8 cellular contexts compared by ENCODE assay signal in the genomic region with DNA sequence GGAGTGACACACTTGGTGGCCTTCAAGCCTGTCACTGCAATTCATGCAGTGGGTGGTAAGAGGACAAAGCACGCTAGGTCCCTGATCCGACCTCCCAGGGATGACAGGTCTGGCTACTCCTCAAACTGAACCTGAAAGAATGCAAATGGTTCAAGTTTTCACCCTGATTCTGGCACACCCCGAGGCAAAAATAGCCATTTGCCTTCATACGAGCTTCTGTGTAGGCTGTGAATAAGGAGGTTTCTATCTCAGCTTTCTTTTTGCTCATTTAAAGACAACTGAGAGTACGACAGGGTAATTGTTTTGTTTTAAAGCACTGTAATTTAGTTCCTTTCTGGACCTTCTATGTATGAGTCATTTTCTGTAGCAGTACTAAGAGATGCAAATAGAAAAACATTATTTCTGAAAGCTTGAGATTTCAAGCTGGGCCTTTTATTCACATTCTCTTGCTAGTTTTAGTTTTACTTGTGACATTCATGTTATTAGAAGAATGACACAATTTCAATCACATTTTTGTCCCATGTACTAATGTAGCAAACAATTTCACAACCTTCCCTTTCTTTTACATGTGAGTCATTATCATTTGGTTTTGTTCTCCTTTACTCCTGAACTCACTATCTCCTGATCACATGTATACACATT. TPM values are rescaled to one million over a fixed set of nuclear protein-coding genes. Genes with fewer than 3 reads are reported as not detected.
DNase-seq lines count a peak whose midpoint lies in the region; ATAC-seq and TF ChIP-seq lines count a peak whose summit lies in the region.

No MANE protein-coding gene starts in this region.

- POLR2A ChIA-PET in A673 (lab: Charles Lee; ENCODE audit: low non-redundant PET) = no interaction called here

- H3K27ac ChIP-seq in A673 (ENCODE audit: low read depth, low read length, poor library complexity, severe bottlenecking) (peak overlapping the region; percentile 83), thoracic aorta (peak overlapping the region in 1 of 2 donors; percentile 5), ovary (peak overlapping the region in 1 of 2 donors; percentile 20)

- H3K36me3 Mint-ChIP-seq in activated naive CD4-positive, alpha-beta T cell treated with anti-CD3 and anti-CD28 coated beads, Interleukin-2, amount 50 U/mL, for 72 hours = no peaks in the 10 kb centered on the region

- H3K4me3 ChIP-seq in A673 (ENCODE audit: low read depth, low read length, poor library complexity, severe bottlenecking) (peak overlapping the region; percentile 1), thoracic aorta (no peak overlapping the region), ovary (no peak overlapping the region)

- H3K27me3 ChIP-seq in A673 (replicated peaks; ENCODE audit: insufficient read depth, low read depth, low read length, poor library complexity) = no peaks in the 10 kb centered on the region
- H3K27me3 ChIP-seq in thoracic aorta (replicated peaks; ENCODE audit: insufficient read depth) = no peaks in the 10 kb centered on the region
- H3K27me3 ChIP-seq in ovary = no peaks in the 10 kb centered on the region

- BruUV-seq in A673 (replicated peaks; lab: Mats Ljungman, UMichigan) = no TSS peak

- ATAC-seq in GM18909 (IDR thresholded peaks at IDR 0.05; ENCODE audit: poor library complexity, unreplicated experiment) = peak; percentile 93
- ATAC-seq in HG03064 (IDR thresholded peaks at IDR 0.05; ENCODE audit: low read depth, unreplicated experiment) = peak; percentile 86
- ATAC-seq in activated naive CD4-positive, alpha-beta T cell treated with anti-CD3 and anti-CD28 coated beads, Interleukin-2, amount 50 U/mL, for 72 hours = peak; percentile 88 to 92
- ATAC-seq in thoracic aorta (ENCODE audit: insufficient number of reproducible peaks, low FRiP score, low read depth) = peak; percentile 35

- intact Hi-C loops in A673 (cut with micrococcal nuclease; ENCODE audit: unreplicated experiment) = loop anchor here (10.0 kb wide), 2 partner anchors 298 to 862 kb away; no protein-coding TSS in a partner anchor
- intact Hi-C loops in ovary (cut with DNase I) = loop anchor here in 3 of 4 donors (10.0 kb wide), 3 partner anchors 62 to 428 kb away; no protein-coding TSS in a partner anchor

- H3K9me3 ChIP-seq in A673 (ENCODE audit: low read depth, low read length, poor library complexity, severe bottlenecking) (no peaks in the 10 kb centered on the region), thoracic aorta (no peaks in the 10 kb centered on the region), ovary (no peaks in the 10 kb centered on the region)

- no peak for TF ChIP-seq POLR2A in ovary (IDR thresholded peaks at IDR 0.05)

- DNase-seq in A673 (ENCODE audit: low spot score) (no peak), thoracic aorta (ENCODE audit: low spot score) (no peak), NCI-H2227 treated with DMSO at 0.1 percent for 48 hours (lab: John Stamatoyannopoulos, UW) (no peak), ovary (no peak), C1 segment of cervical spinal cord (lab: John Stamatoyannopoulos, UW) (no peak)
- peak in 1 of 2 donors; percentile 40 for DNase-seq in activated naive CD4-positive, alpha-beta T cell treated with anti-CD3 and anti-CD28 coated beads, Interleukin-2, amount 50 U/mL, for 72 hours (ENCODE audit: low spot score in 2 of 2)

- WGBS in ovary, 3 donors = 16 to 26% (median 22%) methylated on average over 5 of the region's 5 CpGs

- peaks cover 41% of the 10 kb centered on the region for H3K36me3 ChIP-seq in A673 (ENCODE audit: insufficient read depth, low read length, poor library complexity, severe bottlenecking)
- H3K36me3 ChIP-seq in thoracic aorta = no peaks in the 10 kb centered on the region
- no peaks in the 10 kb centered on the region for H3K36me3 ChIP-seq in ovary

- H3K4me1 ChIP-seq in A673 (ENCODE audit: insufficient read depth, low read length, poor library complexity, severe bottlenecking) (peaks cover 56% of the 10 kb centered on the region), thoracic aorta (ENCODE audit: control insufficient read depth in 1 of 2, low read depth in 2 of 2) (peaks cover 7 to 9% of the 10 kb centered on the region in 2 donors), ovary (ENCODE audit: insufficient read depth) (peaks cover 6% of the 10 kb centered on the region)

- TF ChIP-seq EP300 in ovary (IDR thresholded peaks at IDR 0.05) = no peak

- H3K27ac Mint-ChIP-seq in activated naive CD4-positive, alpha-beta T cell treated with anti-CD3 and anti-CD28 coated beads, Interleukin-2, amount 50 U/mL, for 72 hours = peak overlapping the region in 1 of 2 donors; percentile 67

- TF ChIP-seq CTCF in A673 (conservative IDR thresholded peaks at IDR 0.05; ENCODE audit: low read depth, low read length) = no peak
- TF ChIP-seq CTCF in thoracic aorta (IDR thresholded peaks at IDR 0.05) = no peak
- no peak for TF ChIP-seq CTCF in ovary (IDR thresholded peaks at IDR 0.05)

- CTCF ChIA-PET in A673 (lab: Charles Lee) = interaction anchor here (1.2 kb wide), 1 partner anchor 60 kb away, joined by 3 read pairs; no protein-coding TSS in a partner anchor

- no peaks in the 10 kb centered on the region for H3K9me3 Mint-ChIP-seq in activated naive CD4-positive, alpha-beta T cell treated with anti-CD3 and anti-CD28 coated beads, Interleukin-2, amount 50 U/mL, for 72 hours

RNA-seq across cellular contexts. Expression of a gene that starts 56.6 kb away (rescaled TPM):
- total RNA-seq in A673 (2021) (59.5 and 62.3 TPM in 2 replicates), thoracic aorta (10 to 100 TPM in 1 of 2 donors, 1 to 10 TPM in 1; 8.0 to 16.9 TPM), ovary (10 to 100 TPM in 6 of 7 donors, 1 to 10 TPM in 1; 9.7 to 16.6 (median 13.1) TPM)
- 10 to 100 TPM; 13.0 to 15.2 TPM for total RNA-seq in activated naive CD4-positive, alpha-beta T cell treated with anti-CD3 and anti-CD28 coated beads, Interleukin-2, amount 50 U/mL, for 72 hours
- 100 to 1,000 TPM in 1 of 2 donors, 1 to 10 TPM in 1; 8.3 to 184 TPM for polyA plus RNA-seq in ovary

Comparison
In these comparisons a context has a peak if more than half of its experiments do, and no peak if none do; other contexts are left out.
1. ATAC-seq: peak in every context shown above with its lines; median percentile 93 in GM18909; 90 in activated naive CD4-positive, alpha-beta T cell treated with anti-CD3 and anti-CD28 coated beads, Interleukin-2, amount 50 U/mL, for 72 hours; 86 in HG03064; 35 in thoracic aorta.